Comparison of ENCODE assay signal across 7 cellular contexts in the genomic region with DNA sequence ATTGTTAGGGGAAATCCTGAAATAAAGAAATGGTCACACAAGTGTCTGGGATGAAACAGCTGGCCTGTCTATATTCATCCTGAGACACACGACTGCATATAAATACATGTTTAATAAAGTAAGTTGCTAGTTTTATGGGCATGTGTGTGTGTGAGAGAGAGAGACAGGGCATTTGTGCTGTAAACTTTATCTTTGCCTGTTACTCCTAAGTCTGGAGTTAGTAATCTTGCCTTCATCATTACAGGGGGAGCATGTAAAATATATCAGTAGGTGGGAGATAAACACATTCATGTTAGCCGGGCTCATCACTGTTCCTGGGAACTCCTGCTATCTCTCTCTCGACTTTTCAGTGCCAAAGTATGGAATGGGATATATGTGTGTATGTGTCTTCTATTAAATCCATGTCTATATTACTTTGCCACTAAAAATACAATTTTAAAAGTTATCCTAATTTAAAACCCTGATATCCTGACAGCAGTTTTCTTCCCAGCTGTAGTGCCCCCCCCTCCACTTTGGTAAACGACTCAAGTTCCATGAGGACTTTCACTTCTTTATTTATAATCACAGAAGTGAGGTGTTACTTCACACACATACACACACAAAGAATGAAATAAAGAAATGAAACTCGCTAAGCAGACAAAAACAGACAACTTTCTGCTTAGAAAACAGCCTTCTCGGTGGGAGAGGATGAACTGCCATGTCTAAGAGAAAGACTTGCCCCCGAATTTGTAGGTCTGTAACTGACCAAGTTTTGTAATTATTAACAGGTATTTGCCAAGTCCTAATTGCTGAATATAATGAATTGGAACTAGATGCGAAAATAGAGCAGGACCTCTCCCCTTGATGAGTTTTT. TPM values are rescaled to one million over a fixed set of nuclear protein-coding genes. Genes with fewer than 3 reads are reported as not detected.
DNase-seq lines count a peak whose midpoint lies in the region; ATAC-seq and TF ChIP-seq lines count a peak whose summit lies in the region.

No MANE protein-coding gene starts in this region.

- H3K4me1 ChIP-seq in neuron (ENCODE audit: insufficient read depth, low read length), result peaks cover 46% of the 10 kb centered on the region

- H3K9me3 ChIP-seq in neuron (ENCODE audit: low read length), result no peaks in the 10 kb centered on the region

- no peak overlapping the region for H2AFZ ChIP-seq in neuron (ENCODE audit: low read depth, low read length)

- no peak for TF ChIP-seq CTCF in astrocyte of the cerebellum (IDR thresholded peaks at IDR 0.05; ENCODE audit: low read depth, low read length, missing control alignments)

- in situ Hi-C loops in astrocyte of the cerebellum (cut with HindIII; ENCODE audit: low sequenced_read_pairs), result loop anchor here (25.0 kb wide), 1 partner anchor 1243 kb away; no protein-coding TSS in a partner anchor

- no peaks in the 10 kb centered on the region for H3K27me3 ChIP-seq in neuron (ENCODE audit: insufficient read depth, low read length)

- H3K4me3 ChIP-seq in astrocyte of the cerebellum (ENCODE audit: low read depth, low read length), result peak overlapping the region; percentile 73
- peak overlapping the region; percentile 97 for H3K4me3 ChIP-seq in neuron (ENCODE audit: low read length)

- H3K36me3 ChIP-seq in neuron (ENCODE audit: insufficient read depth, low read length), result peaks cover 8% of the 10 kb centered on the region

- DNase-seq in astrocyte of the cerebellum (ENCODE audit: low read depth) (no peak), SK-N-DZ (ENCODE audit: low spot score) (no peak), DMS153 treated with DMSO at 0.1 percent for 48 hours (lab: John Stamatoyannopoulos, UW; ENCODE audit: unreplicated experiment) (no peak)
- no peak for DNase-seq in activated effector memory CD4-positive, alpha-beta T cell treated with Interleukin-2 at 50 U/mL for 16 hours

- peak; percentile 33 for ATAC-seq in GM19328 (IDR thresholded peaks at IDR 0.05; ENCODE audit: unreplicated experiment)
- peak; percentile 53 for ATAC-seq in HG03103 (IDR thresholded peaks at IDR 0.05; ENCODE audit: low read depth, unreplicated experiment)

RNA-seq across cellular contexts. Expression of a gene that starts 0.9 kb away (rescaled TPM):
- 5.3 and 7.2 TPM in 2 replicates for polyA plus RNA-seq in SK-N-DZ (2014; cell fraction: cytosol; rRNA removed)
- 3.6 and 4.5 TPM in 2 replicates for polyA plus RNA-seq in SK-N-DZ (2014; cell fraction: nucleus; rRNA removed)
